Comparison of ENCODE assay signal across 9 cellular contexts in genomic region chr11:1570896-1571759, GRCh38. TPM values are rescaled to one million over a fixed set of nuclear protein-coding genes. Genes with fewer than 3 reads are reported as not detected.
A peak's percentile ranks its signal among the peaks of the same experiment; 100 is the strongest.
DNase-seq lines count a peak whose midpoint lies in the region; ATAC-seq lines count a peak whose summit lies in the region.
"Had no signal": no experiment of that assay in that cellular context is flagged by ENCODE, and none has a peak within 500 bp of the region (broad histone marks: within the 10 kb centered on the region; RNA-seq: fewer than 3 reads in every experiment).

No MANE protein-coding gene starts in this region.

- no peaks in the 10 kb centered on the region for H3K9me3 Mint-ChIP-seq in activated T-helper 1 cell treated with anti-CD3 and anti-CD28 coated beads, Interleukin-12 subunit alpha, Interleukin-12 subunit beta, Interleukin-2, Interleukin-4 antibody, amounts not matched to agents 30 ng/mL and 10 ng/mL and 1 ng/mL, durations not matched to agents 14 hours and 24 hours and 36 hours
- H3K9me3 Mint-ChIP-seq in stimulated activated naive B cell treated with anti-CD40 and anti-IgM and Interleukin-4, amounts not matched to agents 10 μg/mL and 1 μg/mL and 100 μg/mL, for 72 hours, result no peaks in the 10 kb centered on the region

- DNase-seq in NCI-H2081 (lab: John Stamatoyannopoulos, UW), result peak; percentile 43 to 57
- DNase-seq in NCI-H2081 treated with DMSO at 0.1 percent for 48 hours (lab: John Stamatoyannopoulos, UW), result no peak
- DNase-seq in activated T-helper 1 cell treated with anti-CD3 and anti-CD28 coated beads, Interleukin-12 subunit alpha, Interleukin-12 subunit beta, Interleukin-2, Interleukin-4 antibody, amounts not matched to agents 30 ng/mL and 10 ng/mL and 1 ng/mL, durations not matched to agents 14 hours and 24 hours and 36 hours (ENCODE audit: low spot score), result no peak
- no peak for DNase-seq in stimulated activated naive B cell treated with anti-CD40 and anti-IgM and Interleukin-4, amounts not matched to agents 10 μg/mL and 1 μg/mL and 100 μg/mL, for 72 hours
- no peak for DNase-seq in epidermal melanocyte (ENCODE audit: insufficient read length, low spot score)
- no peak for DNase-seq in SIG-M5 treated with dmso at 0.1 percent for 504 hours (lab: John Stamatoyannopoulos, UW; ENCODE audit: unreplicated experiment)
- DNase-seq in middle frontal gyrus (ENCODE audit: extremely low spot score, low spot score), result no peak

- H3K4me3 ChIP-seq in iPS-20b (ENCODE audit: low read length), result peak overlapping the region; percentile 52; the same call in 1 of the 2 replicates

- no peaks in the 10 kb centered on the region for H3K9me3 ChIP-seq in iPS-20b (ENCODE audit: insufficient read depth, low read depth, low read length)

- no peaks in the 10 kb centered on the region for H3K4me1 Mint-ChIP-seq in activated T-helper 1 cell treated with anti-CD3 and anti-CD28 coated beads, Interleukin-12 subunit alpha, Interleukin-12 subunit beta, Interleukin-2, Interleukin-4 antibody, amounts not matched to agents 30 ng/mL and 10 ng/mL and 1 ng/mL, durations not matched to agents 14 hours and 24 hours and 36 hours (ENCODE audit: low read depth)
- peaks cover 13 to 29% of the 10 kb centered on the region in 2 donors for H3K4me1 Mint-ChIP-seq in stimulated activated naive B cell treated with anti-CD40 and anti-IgM and Interleukin-4, amounts not matched to agents 10 μg/mL and 1 μg/mL and 100 μg/mL, for 72 hours

- peak overlapping the region; percentile 29 for H3K27ac Mint-ChIP-seq in activated T-helper 1 cell treated with anti-CD3 and anti-CD28 coated beads, Interleukin-12 subunit alpha, Interleukin-12 subunit beta, Interleukin-2, Interleukin-4 antibody, amounts not matched to agents 30 ng/mL and 10 ng/mL and 1 ng/mL, durations not matched to agents 14 hours and 24 hours and 36 hours
- H3K27ac Mint-ChIP-seq in stimulated activated naive B cell treated with anti-CD40 and anti-IgM and Interleukin-4, amounts not matched to agents 10 μg/mL and 1 μg/mL and 100 μg/mL, for 72 hours, result peak overlapping the region; percentile 42

- H3K27ac ChIP-seq in iPS-20b (ENCODE audit: low read length), result no peak overlapping the region

- H3K27me3 ChIP-seq in iPS-20b (ENCODE audit: insufficient read depth, low read length), result peaks cover 70% of the 10 kb centered on the region

- ATAC-seq in stimulated activated naive B cell treated with anti-CD40 and anti-IgM and Interleukin-4, amounts not matched to agents 10 μg/mL and 1 μg/mL and 100 μg/mL, for 72 hours (replicated peaks), result no peak

- intact Hi-C loops in activated T-helper 1 cell treated with anti-CD3 and anti-CD28 coated beads, Interleukin-12 subunit alpha, Interleukin-12 subunit beta, Interleukin-2, Interleukin-4 antibody, amounts not matched to agents 30 ng/mL and 10 ng/mL and 1 ng/mL, durations not matched to agents 14 hours and 24 hours and 36 hours (cut with micrococcal nuclease), result loop anchor here (5.0 to 10.0 kb wide), 5 partner anchors 184 to 1804 kb away; partner anchors contain the start of genes BRSK2, CHID1, TOLLIP and ZNF195

- peaks cover 28% of the 10 kb centered on the region for H3K27me3 Mint-ChIP-seq in activated T-helper 1 cell treated with anti-CD3 and anti-CD28 coated beads, Interleukin-12 subunit alpha, Interleukin-12 subunit beta, Interleukin-2, Interleukin-4 antibody, amounts not matched to agents 30 ng/mL and 10 ng/mL and 1 ng/mL, durations not matched to agents 14 hours and 24 hours and 36 hours (ENCODE audit: insufficient read depth)
- H3K27me3 Mint-ChIP-seq in stimulated activated naive B cell treated with anti-CD40 and anti-IgM and Interleukin-4, amounts not matched to agents 10 μg/mL and 1 μg/mL and 100 μg/mL, for 72 hours, result peaks cover 46 to 70% of the 10 kb centered on the region in 2 donors

- H3K4me1 ChIP-seq in iPS-20b (ENCODE audit: insufficient read depth, low read length), result peaks cover 9% of the 10 kb centered on the region

- H3K36me3 ChIP-seq in iPS-20b (ENCODE audit: insufficient read depth, low read depth, low read length), result no peaks in the 10 kb centered on the region

- H3K4me3 Mint-ChIP-seq in activated T-helper 1 cell treated with anti-CD3 and anti-CD28 coated beads, Interleukin-12 subunit alpha, Interleukin-12 subunit beta, Interleukin-2, Interleukin-4 antibody, amounts not matched to agents 30 ng/mL and 10 ng/mL and 1 ng/mL, durations not matched to agents 14 hours and 24 hours and 36 hours, result peak overlapping the region; percentile 68
- peak overlapping the region; percentile 35 to 39 for H3K4me3 Mint-ChIP-seq in stimulated activated naive B cell treated with anti-CD40 and anti-IgM and Interleukin-4, amounts not matched to agents 10 μg/mL and 1 μg/mL and 100 μg/mL, for 72 hours

- no peak overlapping the region for H3K9ac ChIP-seq in iPS-20b (ENCODE audit: low read depth, low read length)

- H3K36me3 Mint-ChIP-seq in activated T-helper 1 cell treated with anti-CD3 and anti-CD28 coated beads, Interleukin-12 subunit alpha, Interleukin-12 subunit beta, Interleukin-2, Interleukin-4 antibody, amounts not matched to agents 30 ng/mL and 10 ng/mL and 1 ng/mL, durations not matched to agents 14 hours and 24 hours and 36 hours (ENCODE audit: low read depth), result no peaks in the 10 kb centered on the region
- H3K36me3 Mint-ChIP-seq in stimulated activated naive B cell treated with anti-CD40 and anti-IgM and Interleukin-4, amounts not matched to agents 10 μg/mL and 1 μg/mL and 100 μg/mL, for 72 hours, result no peaks in the 10 kb centered on the region

RNA-seq across cellular contexts. Expression of gene DUSP8, which starts 0.9 kb away (rescaled TPM):
- total RNA-seq in activated T-helper 1 cell treated with anti-CD3 and anti-CD28 coated beads, Interleukin-12 subunit alpha, Interleukin-12 subunit beta, Interleukin-2, Interleukin-4 antibody, amounts not matched to agents 30 ng/mL and 10 ng/mL and 1 ng/mL, durations not matched to agents 14 hours and 24 hours and 36 hours, result 2.3 and 2.4 TPM in 2 replicates

RNA-seq across cellular contexts. Expression of gene KRTAP5-1, which starts 14.0 kb away (rescaled TPM):
- total RNA-seq in activated T-helper 1 cell treated with anti-CD3 and anti-CD28 coated beads, Interleukin-12 subunit alpha, Interleukin-12 subunit beta, Interleukin-2, Interleukin-4 antibody, amounts not matched to agents 30 ng/mL and 10 ng/mL and 1 ng/mL, durations not matched to agents 14 hours and 24 hours and 36 hours, result not detected in 2 replicates
- total RNA-seq: T-helper 2 cell treated with Interferon-gamma antibody and Interleukin-4, amounts not matched to agents 100 ng/mL and 5 ng/mL, for 36 hours had no signal

RNA-seq across cellular contexts. Expression of gene KRTAP5-2, which starts 27.0 kb away (rescaled TPM):
- total RNA-seq in activated T-helper 1 cell treated with anti-CD3 and anti-CD28 coated beads, Interleukin-12 subunit alpha, Interleukin-12 subunit beta, Interleukin-2, Interleukin-4 antibody, amounts not matched to agents 30 ng/mL and 10 ng/mL and 1 ng/mL, durations not matched to agents 14 hours and 24 hours and 36 hours, result not detected in 2 replicates
- total RNA-seq: T-helper 2 cell treated with Interferon-gamma antibody and Interleukin-4, amounts not matched to agents 100 ng/mL and 5 ng/mL, for 36 hours had no signal

RNA-seq across cellular contexts. Expression of gene KRTAP5-3, which starts 37.1 kb away (rescaled TPM):
- total RNA-seq in activated T-helper 1 cell treated with anti-CD3 and anti-CD28 coated beads, Interleukin-12 subunit alpha, Interleukin-12 subunit beta, Interleukin-2, Interleukin-4 antibody, amounts not matched to agents 30 ng/mL and 10 ng/mL and 1 ng/mL, durations not matched to agents 14 hours and 24 hours and 36 hours, result not detected in 2 replicates
- total RNA-seq: T-helper 2 cell treated with Interferon-gamma antibody and Interleukin-4, amounts not matched to agents 100 ng/mL and 5 ng/mL, for 36 hours had no signal

RNA-seq across cellular contexts. Expression of gene KRTAP5-4, which starts 50.8 kb away (rescaled TPM):
- not detected in 2 replicates for total RNA-seq in activated T-helper 1 cell treated with anti-CD3 and anti-CD28 coated beads, Interleukin-12 subunit alpha, Interleukin-12 subunit beta, Interleukin-2, Interleukin-4 antibody, amounts not matched to agents 30 ng/mL and 10 ng/mL and 1 ng/mL, durations not matched to agents 14 hours and 24 hours and 36 hours
- total RNA-seq: T-helper 2 cell treated with Interferon-gamma antibody and Interleukin-4, amounts not matched to agents 100 ng/mL and 5 ng/mL, for 36 hours had no signal

Comparison
In these comparisons a context has a peak if more than half of its experiments do, and no peak if none do; other contexts are left out.
1. DNase-seq: peak in NCI-H2081 (2 of 2); none in NCI-H2081 treated with DMSO at 0.1 percent for 48 hours (single experiment), activated T-helper 1 cell treated with anti-CD3 and anti-CD28 coated beads, Interleukin-12 subunit alpha, Interleukin-12 subunit beta, Interleukin-2, Interleukin-4 antibody, amounts not matched to agents 30 ng/mL and 10 ng/mL and 1 ng/mL, durations not matched to agents 14 hours and 24 hours and 36 hours (single experiment), stimulated activated naive B cell treated with anti-CD40 and anti-IgM and Interleukin-4, amounts not matched to agents 10 μg/mL and 1 μg/mL and 100 μg/mL, for 72 hours (single experiment), epidermal melanocyte (single experiment), SIG-M5 treated with dmso at 0.1 percent for 504 hours (single experiment) and middle frontal gyrus (single experiment).